In the genomic region with DNA sequence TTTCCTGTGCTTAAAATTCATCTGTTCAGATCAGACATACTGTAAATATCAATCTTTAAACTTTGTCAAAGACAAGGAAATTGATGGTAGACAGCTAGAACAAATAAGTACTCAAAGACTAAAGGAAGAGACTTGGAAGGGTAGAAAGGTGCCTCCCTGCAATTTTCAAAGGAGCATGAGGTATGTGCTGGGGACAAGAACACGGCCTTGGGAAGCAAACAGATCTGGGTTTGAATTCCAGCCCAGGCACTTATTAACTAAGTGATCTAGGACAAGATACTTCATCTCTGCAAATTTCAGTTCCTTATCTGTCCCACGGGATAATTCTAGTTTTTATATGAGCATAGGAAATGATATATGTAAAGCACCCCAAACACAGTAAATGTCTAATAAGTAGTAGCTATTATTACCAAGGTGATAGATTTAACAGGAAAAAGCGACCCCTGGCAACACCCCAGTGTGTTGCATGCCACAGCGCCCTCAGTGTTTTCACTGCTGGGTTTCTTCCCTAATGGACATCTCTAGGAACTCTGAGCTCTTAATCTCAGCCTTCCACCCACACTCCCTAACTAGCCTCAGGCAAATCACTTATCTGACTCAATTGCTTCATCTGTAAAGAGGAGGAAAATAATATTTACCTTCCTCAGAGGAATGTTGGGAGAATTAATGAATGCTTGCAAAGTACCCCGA, we compare ENCODE assay signal across 1 cellular context.
TF ChIP-seq lines count a peak whose summit lies in the region.

No MANE protein-coding gene starts in this region.

TF ChIP-seq in HepG2, 621 proteins besides CTCF, POLR2A, EP300 and RAD21 (continued from another document):
- TF ChIP-seq, protein P1, sequence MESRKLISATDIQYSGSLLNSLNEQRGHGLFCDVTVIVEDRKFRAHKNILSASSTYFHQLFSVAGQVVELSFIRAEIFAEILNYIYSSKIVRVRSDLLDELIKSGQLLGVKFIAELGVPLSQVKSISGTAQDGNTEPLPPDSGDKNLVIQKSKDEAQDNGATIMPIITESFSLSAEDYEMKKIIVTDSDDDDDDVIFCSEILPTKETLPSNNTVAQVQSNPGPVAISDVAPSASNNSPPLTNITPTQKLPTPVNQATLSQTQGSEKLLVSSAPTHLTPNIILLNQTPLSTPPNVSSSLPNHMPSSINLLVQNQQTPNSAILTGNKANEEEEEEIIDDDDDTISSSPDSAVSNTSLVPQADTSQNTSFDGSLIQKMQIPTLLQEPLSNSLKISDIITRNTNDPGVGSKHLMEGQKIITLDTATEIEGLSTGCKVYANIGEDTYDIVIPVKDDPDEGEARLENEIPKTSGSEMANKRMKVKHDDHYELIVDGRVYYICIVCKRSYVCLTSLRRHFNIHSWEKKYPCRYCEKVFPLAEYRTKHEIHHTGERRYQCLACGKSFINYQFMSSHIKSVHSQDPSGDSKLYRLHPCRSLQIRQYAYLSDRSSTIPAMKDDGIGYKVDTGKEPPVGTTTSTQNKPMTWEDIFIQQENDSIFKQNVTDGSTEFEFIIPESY (CRISPR knock-in tag; IDR thresholded peaks at IDR 0.05) = peak; percentile 39; the same call in 1 of the 2 replicates
- TF ChIP-seq, protein P2, sequence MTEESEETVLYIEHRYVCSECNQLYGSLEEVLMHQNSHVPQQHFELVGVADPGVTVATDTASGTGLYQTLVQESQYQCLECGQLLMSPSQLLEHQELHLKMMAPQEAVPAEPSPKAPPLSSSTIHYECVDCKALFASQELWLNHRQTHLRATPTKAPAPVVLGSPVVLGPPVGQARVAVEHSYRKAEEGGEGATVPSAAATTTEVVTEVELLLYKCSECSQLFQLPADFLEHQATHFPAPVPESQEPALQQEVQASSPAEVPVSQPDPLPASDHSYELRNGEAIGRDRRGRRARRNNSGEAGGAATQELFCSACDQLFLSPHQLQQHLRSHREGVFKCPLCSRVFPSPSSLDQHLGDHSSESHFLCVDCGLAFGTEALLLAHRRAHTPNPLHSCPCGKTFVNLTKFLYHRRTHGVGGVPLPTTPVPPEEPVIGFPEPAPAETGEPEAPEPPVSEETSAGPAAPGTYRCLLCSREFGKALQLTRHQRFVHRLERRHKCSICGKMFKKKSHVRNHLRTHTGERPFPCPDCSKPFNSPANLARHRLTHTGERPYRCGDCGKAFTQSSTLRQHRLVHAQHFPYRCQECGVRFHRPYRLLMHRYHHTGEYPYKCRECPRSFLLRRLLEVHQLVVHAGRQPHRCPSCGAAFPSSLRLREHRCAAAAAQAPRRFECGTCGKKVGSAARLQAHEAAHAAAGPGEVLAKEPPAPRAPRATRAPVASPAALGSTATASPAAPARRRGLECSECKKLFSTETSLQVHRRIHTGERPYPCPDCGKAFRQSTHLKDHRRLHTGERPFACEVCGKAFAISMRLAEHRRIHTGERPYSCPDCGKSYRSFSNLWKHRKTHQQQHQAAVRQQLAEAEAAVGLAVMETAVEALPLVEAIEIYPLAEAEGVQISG (CRISPR knock-in tag; IDR thresholded peaks at IDR 0.05) = no peak
- TF ChIP-seq PHB2 (IDR thresholded peaks at IDR 0.05; ENCODE audit: partially characterized antibody) (no peak), RELA (CRISPR knock-in tag; IDR thresholded peaks at IDR 0.05) (no peak), ZNF670 (CRISPR knock-in tag; IDR thresholded peaks at IDR 0.05; ENCODE audit: borderline replicate concordance) (no peak), ZBTB38 (CRISPR knock-in tag; IDR thresholded peaks at IDR 0.05) (no peak), TCF7 (IDR thresholded peaks at IDR 0.05; ENCODE audit: low read depth) (peak; percentile 39), ARID3A (IDR thresholded peaks at IDR 0.05; ENCODE audit: low read depth, low read length) (0 out of 2 replicates have a peak, but pooled peaks have one; percentile 14), IKZF5 (CRISPR knock-in tag; IDR thresholded peaks at IDR 0.05) (0 out of 2 replicates have a peak, but pooled peaks have one; percentile 23), MAZ (IDR thresholded peaks at IDR 0.05; ENCODE audit: borderline replicate concordance, low read depth, low read length) (no peak), MAZ (CRISPR knock-in tag; IDR thresholded peaks at IDR 0.05; ENCODE audit: low read depth) (no peak), HDAC2 (CRISPR knock-in tag; IDR thresholded peaks at IDR 0.05) (0 out of 2 replicates have a peak, but pooled peaks have one; percentile 16), GATA4 (IDR thresholded peaks at IDR 0.05; ENCODE audit: borderline replicate concordance, low read depth) (no peak), HNF1A (IDR thresholded peaks at IDR 0.05; ENCODE audit: low read depth) (0 out of 2 replicates have a peak, but pooled peaks have one; percentile 31), HNF1A (CRISPR knock-in tag; IDR thresholded peaks at IDR 0.05; ENCODE audit: borderline replicate concordance) (no peak; the same call in 1 of the 2 replicates), KAT7 (CRISPR knock-in tag; IDR thresholded peaks at IDR 0.05; ENCODE audit: borderline replicate concordance) (0 out of 2 replicates have a peak, but pooled peaks have one; percentile 27), MTF1 (CRISPR knock-in tag; IDR thresholded peaks at IDR 0.05) (no peak), ZNF567 (CRISPR knock-in tag; IDR thresholded peaks at IDR 0.05; ENCODE audit: borderline replicate concordance) (no peak), ATF1 (CRISPR knock-in tag; IDR thresholded peaks at IDR 0.05) (no peak), ZNF558 (CRISPR knock-in tag; IDR thresholded peaks at IDR 0.05; ENCODE audit: borderline replicate concordance) (no peak), ZNF34 (CRISPR knock-in tag; IDR thresholded peaks at IDR 0.05; ENCODE audit: borderline replicate concordance) (no peak), PAWR (CRISPR knock-in tag; IDR thresholded peaks at IDR 0.05; ENCODE audit: borderline replicate concordance) (no peak), ZFP41 (CRISPR knock-in tag; IDR thresholded peaks at IDR 0.05; ENCODE audit: borderline replicate concordance) (no peak), CREM (IDR thresholded peaks at IDR 0.05) (peak; percentile 21; the same call in 1 of the 2 replicates), CREM (CRISPR knock-in tag; IDR thresholded peaks at IDR 0.05) (no peak), ZSCAN12 (CRISPR knock-in tag; IDR thresholded peaks at IDR 0.05) (no peak)
TF ChIP-seq in HepG2: peak in this region for 22.
